Comparison of ENCODE assay signal across 21 cellular contexts in genomic region chr14:104991896-104992230, GRCh38. TPM values are rescaled to one million over a fixed set of nuclear protein-coding genes. Genes with fewer than 3 reads are reported as not detected.
DNase-seq lines count a peak whose midpoint lies in the region; ATAC-seq, FAIRE-seq and TF ChIP-seq lines count a peak whose summit lies in the region.
"Had no signal": no experiment of that assay in that cellular context is flagged by ENCODE, and none has a peak within 500 bp of the region (broad histone marks: within the 10 kb centered on the region; RNA-seq: fewer than 3 reads in every experiment).

No MANE protein-coding gene starts in this region.

- H3K4me1 Mint-ChIP-seq in activated naive CD4-positive, alpha-beta T cell treated with anti-CD3 and anti-CD28 coated beads, Interleukin-2, amount 50 U/mL, for 24 hours: peaks cover 4% of the 10 kb centered on the region
- H3K4me1 Mint-ChIP-seq in activated naive CD4-positive, alpha-beta T cell treated with anti-CD3 and anti-CD28 coated beads for 36 hours (ENCODE audit: low read depth): no peaks in the 10 kb centered on the region
- peaks cover 34% of the 10 kb centered on the region for H3K4me1 Mint-ChIP-seq in endothelial cell (ENCODE audit: unreplicated experiment)
- H3K4me1 Mint-ChIP-seq in stimulated activated effector memory CD8-positive, alpha-beta T cell treated with anti-CD3 and anti-CD28 coated beads, Interleukin-12 subunit alpha, Interleukin-12 subunit beta, amount 100 ng/mL, for 72 hours: peaks cover 6% of the 10 kb centered on the region
- peaks cover 2% of the 10 kb centered on the region for H3K4me1 Mint-ChIP-seq in activated T-helper 2 cell treated with anti-CD3 and anti-CD28 coated beads, Interferon-gamma antibody, Interleukin-2, Interleukin-4, amounts not matched to agents 10 μg/mL and 5 μg/mL and 100 μg/mL, durations not matched to agents 14 hours and 24 hours and 36 hours (ENCODE audit: low read depth)

- peak overlapping the region; percentile 62 for H3K27ac Mint-ChIP-seq in activated naive CD4-positive, alpha-beta T cell treated with anti-CD3 and anti-CD28 coated beads, Interleukin-2, amount 50 U/mL, for 24 hours
- H3K27ac Mint-ChIP-seq in activated naive CD4-positive, alpha-beta T cell treated with anti-CD3 and anti-CD28 coated beads for 36 hours: no peak overlapping the region
- H3K27ac Mint-ChIP-seq in endothelial cell (ENCODE audit: unreplicated experiment): peak overlapping the region; percentile 88
- peak overlapping the region; percentile 53 for H3K27ac Mint-ChIP-seq in stimulated activated effector memory CD8-positive, alpha-beta T cell treated with anti-CD3 and anti-CD28 coated beads, Interleukin-12 subunit alpha, Interleukin-12 subunit beta, amount 100 ng/mL, for 72 hours
- H3K27ac Mint-ChIP-seq in activated T-helper 2 cell treated with anti-CD3 and anti-CD28 coated beads, Interferon-gamma antibody, Interleukin-2, Interleukin-4, amounts not matched to agents 10 μg/mL and 5 μg/mL and 100 μg/mL, durations not matched to agents 14 hours and 24 hours and 36 hours: no peak overlapping the region
- H3K27ac Mint-ChIP-seq: CD8-positive, alpha-beta T cell; HFFc6 had no signal

- H3K9me3 Mint-ChIP-seq in activated naive CD4-positive, alpha-beta T cell treated with anti-CD3 and anti-CD28 coated beads, Interleukin-2, amount 50 U/mL, for 24 hours: no peaks in the 10 kb centered on the region
- H3K9me3 Mint-ChIP-seq in activated naive CD4-positive, alpha-beta T cell treated with anti-CD3 and anti-CD28 coated beads for 36 hours: no peaks in the 10 kb centered on the region
- peaks cover 4% of the 10 kb centered on the region for H3K9me3 Mint-ChIP-seq in endothelial cell (ENCODE audit: unreplicated experiment)
- no peaks in the 10 kb centered on the region for H3K9me3 Mint-ChIP-seq in stimulated activated effector memory CD8-positive, alpha-beta T cell treated with anti-CD3 and anti-CD28 coated beads, Interleukin-12 subunit alpha, Interleukin-12 subunit beta, amount 100 ng/mL, for 72 hours
- H3K9me3 Mint-ChIP-seq in activated T-helper 2 cell treated with anti-CD3 and anti-CD28 coated beads, Interferon-gamma antibody, Interleukin-2, Interleukin-4, amounts not matched to agents 10 μg/mL and 5 μg/mL and 100 μg/mL, durations not matched to agents 14 hours and 24 hours and 36 hours: no peaks in the 10 kb centered on the region
- H3K9me3 Mint-ChIP-seq: CD8-positive, alpha-beta T cell; HFFc6 had no signal

- H3K36me3 Mint-ChIP-seq in activated naive CD4-positive, alpha-beta T cell treated with anti-CD3 and anti-CD28 coated beads, Interleukin-2, amount 50 U/mL, for 24 hours: peaks cover 3% of the 10 kb centered on the region
- peaks cover 5% of the 10 kb centered on the region for H3K36me3 Mint-ChIP-seq in activated naive CD4-positive, alpha-beta T cell treated with anti-CD3 and anti-CD28 coated beads for 36 hours (ENCODE audit: low read depth)
- peaks cover 34% of the 10 kb centered on the region for H3K36me3 Mint-ChIP-seq in endothelial cell (ENCODE audit: low read depth, unreplicated experiment)
- H3K36me3 Mint-ChIP-seq in stimulated activated effector memory CD8-positive, alpha-beta T cell treated with anti-CD3 and anti-CD28 coated beads, Interleukin-12 subunit alpha, Interleukin-12 subunit beta, amount 100 ng/mL, for 72 hours: peaks cover 6% of the 10 kb centered on the region
- H3K36me3 Mint-ChIP-seq in activated T-helper 2 cell treated with anti-CD3 and anti-CD28 coated beads, Interferon-gamma antibody, Interleukin-2, Interleukin-4, amounts not matched to agents 10 μg/mL and 5 μg/mL and 100 μg/mL, durations not matched to agents 14 hours and 24 hours and 36 hours (ENCODE audit: low read depth): peaks cover 3% of the 10 kb centered on the region
- H3K36me3 Mint-ChIP-seq: CD8-positive, alpha-beta T cell had no signal

- no peak for TF ChIP-seq CTCF in endothelial cell (IDR thresholded peaks at IDR 0.05; ENCODE audit: unreplicated experiment)

- DNase-seq in activated naive CD4-positive, alpha-beta T cell treated with anti-CD3 and anti-CD28 coated beads for 36 hours: no peak
- no peak for DNase-seq in HTR-8/SVneo (ENCODE audit: insufficient read length, low spot score)
- no peak for DNase-seq in endothelial cell (ENCODE audit: low spot score)
- no peak for DNase-seq in stimulated activated effector memory CD8-positive, alpha-beta T cell treated with anti-CD3 and anti-CD28 coated beads, Interleukin-12 subunit alpha, Interleukin-12 subunit beta, amount 100 ng/mL, for 72 hours (ENCODE audit: low spot score in 2 of 2)
- DNase-seq in NCI-H2227 (lab: John Stamatoyannopoulos, UW; ENCODE audit: unreplicated experiment): no peak
- DNase-seq in NOMO-1 treated with dmso at 0.1 percent for 144 hours (lab: John Stamatoyannopoulos, UW; ENCODE audit: unreplicated experiment): no peak
- DNase-seq in activated T-helper 2 cell treated with anti-CD3 and anti-CD28 coated beads, Interferon-gamma antibody, Interleukin-2, Interleukin-4, amounts not matched to agents 10 μg/mL and 5 μg/mL and 100 μg/mL, durations not matched to agents 14 hours and 24 hours and 36 hours (ENCODE audit: low spot score): no peak
- DNase-seq: CD8-positive, alpha-beta T cell; GOT3; HFFc6; KG1; MV-4-11; NCI-H187; NCI-H2107; NCI-H226; NCI-H524; PC-3; RPMI8226 had no signal

- no peaks in the 10 kb centered on the region for H3K27me3 Mint-ChIP-seq in activated naive CD4-positive, alpha-beta T cell treated with anti-CD3 and anti-CD28 coated beads, Interleukin-2, amount 50 U/mL, for 24 hours
- H3K27me3 Mint-ChIP-seq in activated naive CD4-positive, alpha-beta T cell treated with anti-CD3 and anti-CD28 coated beads for 36 hours (ENCODE audit: low read depth): no peaks in the 10 kb centered on the region
- peaks cover 28% of the 10 kb centered on the region for H3K27me3 Mint-ChIP-seq in endothelial cell (ENCODE audit: unreplicated experiment)
- peaks cover 3% of the 10 kb centered on the region for H3K27me3 Mint-ChIP-seq in activated T-helper 2 cell treated with anti-CD3 and anti-CD28 coated beads, Interferon-gamma antibody, Interleukin-2, Interleukin-4, amounts not matched to agents 10 μg/mL and 5 μg/mL and 100 μg/mL, durations not matched to agents 14 hours and 24 hours and 36 hours (ENCODE audit: low read depth)

- no peak for ATAC-seq in stimulated activated effector memory CD8-positive, alpha-beta T cell treated with anti-CD3 and anti-CD28 coated beads, Interleukin-12 subunit alpha, Interleukin-12 subunit beta, amount 100 ng/mL, for 72 hours
- ATAC-seq: A549; CD8-positive, alpha-beta T cell; PC-3 had no signal

- CTCF ChIA-PET in activated naive CD4-positive, alpha-beta T cell treated with anti-CD3 and anti-CD28 coated beads for 36 hours (lab: Charles Lee): no interaction called here

- intact Hi-C loops in activated naive CD4-positive, alpha-beta T cell treated with anti-CD3 and anti-CD28 coated beads for 36 hours (cut with micrococcal nuclease): no loop called here
- intact Hi-C loops in activated T-helper 2 cell treated with anti-CD3 and anti-CD28 coated beads, Interferon-gamma antibody, Interleukin-2, Interleukin-4, amounts not matched to agents 10 μg/mL and 5 μg/mL and 100 μg/mL, durations not matched to agents 14 hours and 24 hours and 36 hours (cut with micrococcal nuclease): no loop called here

- no peak overlapping the region for H3K4me3 Mint-ChIP-seq in activated naive CD4-positive, alpha-beta T cell treated with anti-CD3 and anti-CD28 coated beads, Interleukin-2, amount 50 U/mL, for 24 hours
- H3K4me3 Mint-ChIP-seq in activated naive CD4-positive, alpha-beta T cell treated with anti-CD3 and anti-CD28 coated beads for 36 hours: no peak overlapping the region
- peak overlapping the region; percentile 88 for H3K4me3 Mint-ChIP-seq in endothelial cell (ENCODE audit: unreplicated experiment)
- no peak overlapping the region for H3K4me3 Mint-ChIP-seq in stimulated activated effector memory CD8-positive, alpha-beta T cell treated with anti-CD3 and anti-CD28 coated beads, Interleukin-12 subunit alpha, Interleukin-12 subunit beta, amount 100 ng/mL, for 72 hours
- H3K4me3 Mint-ChIP-seq in activated T-helper 2 cell treated with anti-CD3 and anti-CD28 coated beads, Interferon-gamma antibody, Interleukin-2, Interleukin-4, amounts not matched to agents 10 μg/mL and 5 μg/mL and 100 μg/mL, durations not matched to agents 14 hours and 24 hours and 36 hours (ENCODE audit: low read depth): no peak overlapping the region
- H3K4me3 Mint-ChIP-seq: CD8-positive, alpha-beta T cell; HFFc6 had no signal

- FAIRE-seq in HTR-8/SVneo (lab: Jason Lieb, UNC): peak; percentile 97
- FAIRE-seq: A549, D721Med had no signal

RNA-seq across cellular contexts. Expression of gene CLBA1, which starts 6.3 kb away (rescaled TPM):
- under 1 TPM; 0.40 to 0.43 TPM for total RNA-seq in activated naive CD4-positive, alpha-beta T cell treated with anti-CD3 and anti-CD28 coated beads for 36 hours
- 13.5 TPM for total RNA-seq in endothelial cell (ENCODE audit: unreplicated experiment)
- 0.94 and 1.4 TPM in 2 replicates for total RNA-seq in activated T-helper 2 cell treated with anti-CD3 and anti-CD28 coated beads, Interferon-gamma antibody, Interleukin-2, Interleukin-4, amounts not matched to agents 10 μg/mL and 5 μg/mL and 100 μg/mL, durations not matched to agents 14 hours and 24 hours and 36 hours

RNA-seq across cellular contexts. Expression of gene AHNAK2, which starts 13.7 kb away (rescaled TPM):
- total RNA-seq in activated naive CD4-positive, alpha-beta T cell treated with anti-CD3 and anti-CD28 coated beads for 36 hours: under 1 TPM; 0.10 TPM
- 26.9 TPM for total RNA-seq in endothelial cell (ENCODE audit: unreplicated experiment)
- 0.02 and 0.07 TPM in 2 replicates for total RNA-seq in activated T-helper 2 cell treated with anti-CD3 and anti-CD28 coated beads, Interferon-gamma antibody, Interleukin-2, Interleukin-4, amounts not matched to agents 10 μg/mL and 5 μg/mL and 100 μg/mL, durations not matched to agents 14 hours and 24 hours and 36 hours

RNA-seq across cellular contexts. Expression of gene CDCA4, which starts 29.0 kb away (rescaled TPM):
- 10 to 100 TPM; 59.6 to 60.4 TPM for total RNA-seq in activated naive CD4-positive, alpha-beta T cell treated with anti-CD3 and anti-CD28 coated beads for 36 hours
- total RNA-seq in endothelial cell (ENCODE audit: unreplicated experiment): 40.1 TPM
- 47.7 and 49.6 TPM in 2 replicates for total RNA-seq in activated T-helper 2 cell treated with anti-CD3 and anti-CD28 coated beads, Interferon-gamma antibody, Interleukin-2, Interleukin-4, amounts not matched to agents 10 μg/mL and 5 μg/mL and 100 μg/mL, durations not matched to agents 14 hours and 24 hours and 36 hours

Comparison
In these comparisons a context has a peak if more than half of its experiments do, and no peak if none do; other contexts are left out.
1. H3K27ac Mint-ChIP-seq: peak in activated naive CD4-positive, alpha-beta T cell treated with anti-CD3 and anti-CD28 coated beads, Interleukin-2, amount 50 U/mL, for 24 hours (single experiment), endothelial cell (single experiment) and stimulated activated effector memory CD8-positive, alpha-beta T cell treated with anti-CD3 and anti-CD28 coated beads, Interleukin-12 subunit alpha, Interleukin-12 subunit beta, amount 100 ng/mL, for 72 hours (single experiment); none in activated naive CD4-positive, alpha-beta T cell treated with anti-CD3 and anti-CD28 coated beads for 36 hours (single experiment) and activated T-helper 2 cell treated with anti-CD3 and anti-CD28 coated beads, Interferon-gamma antibody, Interleukin-2, Interleukin-4, amounts not matched to agents 10 μg/mL and 5 μg/mL and 100 μg/mL, durations not matched to agents 14 hours and 24 hours and 36 hours (single experiment).
2. RNA of gene AHNAK2, which starts 13.7 kb away (total RNA-seq): 26.9 TPM in endothelial cell (single experiment); 0.10 TPM in activated naive CD4-positive, alpha-beta T cell treated with anti-CD3 and anti-CD28 coated beads for 36 hours and 0.02 to 0.07 TPM in activated T-helper 2 cell treated with anti-CD3 and anti-CD28 coated beads, Interferon-gamma antibody, Interleukin-2, Interleukin-4, amounts not matched to agents 10 μg/mL and 5 μg/mL and 100 μg/mL, durations not matched to agents 14 hours and 24 hours and 36 hours; every median in the first group is over 10 times any median in the second.